8 cellular contexts compared by ENCODE assay signal in the genomic region with DNA sequence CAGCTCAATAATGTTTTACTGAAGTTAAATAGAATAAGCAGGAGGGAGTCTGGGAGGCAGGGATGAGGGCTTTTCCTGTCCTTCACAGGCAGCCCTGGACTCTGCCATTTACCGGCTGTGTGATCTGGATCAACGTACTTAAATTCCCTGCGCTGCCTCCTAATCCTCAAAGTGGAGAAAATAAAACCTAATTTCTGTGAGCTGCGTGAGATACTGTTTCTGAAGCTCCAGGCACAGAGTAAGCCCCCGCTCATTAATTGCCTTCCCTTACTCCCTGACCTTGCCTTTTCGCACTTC. TPM values are rescaled to one million over a fixed set of nuclear protein-coding genes. Genes with fewer than 3 reads are reported as not detected.
DNase-seq lines count a peak whose midpoint lies in the region; ATAC-seq, FAIRE-seq and TF ChIP-seq lines count a peak whose summit lies in the region.

No MANE protein-coding gene starts in this region.

- no peak for TF ChIP-seq CTCF in HEK293 (tag by site-specific recombination; IDR thresholded peaks at IDR 0.05)
- TF ChIP-seq CTCF in activated CD8-positive, alpha-beta T cell treated with anti-CD3 and anti-CD28 coated beads for 36 hours (IDR thresholded peaks at IDR 0.05): no peak

- H3K9ac ChIP-seq in iPS-18a (ENCODE audit: low read length): no peak overlapping the region

- CTCF ChIA-PET in HEK293 (lab: Yijun Ruan, JAX): interaction anchor here (0.6 to 1.5 kb wide), 2 partner anchors 10 to 312 kb away, joined by 3 to 4 read pairs; no protein-coding TSS in a partner anchor
- CTCF ChIA-PET in activated CD8-positive, alpha-beta T cell treated with anti-CD3 and anti-CD28 coated beads for 36 hours (lab: Charles Lee): interaction anchor here (1.0 kb wide), 1 partner anchor 37 kb away, joined by 3 read pairs; no protein-coding TSS in a partner anchor

- no peak for DNase-seq in activated CD8-positive, alpha-beta T cell treated with anti-CD3 and anti-CD28 coated beads for 36 hours
- DNase-seq in small intestine (no peak), NCI-H1436 treated with DMSO at 0.1 percent for 48 hours (lab: John Stamatoyannopoulos, UW) (no peak)
- DNase-seq in activated CD4-positive, alpha-beta T cell treated with anti-CD3 and anti-CD28 coated beads for 4 hours: no peak

- peaks cover 6% of the 10 kb centered on the region for H3K36me3 Mint-ChIP-seq in activated CD8-positive, alpha-beta T cell treated with anti-CD3 and anti-CD28 coated beads for 36 hours (ENCODE audit: low read depth)

- H3K4me1 ChIP-seq in HEK293 (ENCODE audit: control insufficient read depth, insufficient read depth, low read length) (peaks cover 11% of the 10 kb centered on the region), iPS-18a (ENCODE audit: control insufficient read depth, low read depth, low read length) (peaks cover 21% of the 10 kb centered on the region), small intestine (ENCODE audit: control insufficient read depth in 2 of 2, insufficient read depth in 1 of 2, low read depth in 1 of 2, low read length in 1 of 2) (peaks cover 0 to 2% of the 10 kb centered on the region in 2 donors)

- no peak overlapping the region for H3K27ac ChIP-seq in HEK293 (ENCODE audit: extremely low read depth, low read depth, low read length)
- H3K27ac ChIP-seq in iPS-18a (ENCODE audit: low read length): no peak overlapping the region
- H3K27ac ChIP-seq in skin epidermis: peak overlapping the region in 10 of 21 experiments; percentile 53 to 89 (median 74)
- no peak overlapping the region for H3K27ac ChIP-seq in small intestine (ENCODE audit: low read depth in 1 of 2, low read length in 1 of 2)

- H3K27ac Mint-ChIP-seq in activated CD8-positive, alpha-beta T cell treated with anti-CD3 and anti-CD28 coated beads for 36 hours: peak overlapping the region; percentile 35

- H3K27me3 ChIP-seq in iPS-18a (ENCODE audit: control insufficient read depth, insufficient read depth, low read length) (peaks cover 18% of the 10 kb centered on the region), small intestine (ENCODE audit: control insufficient read depth in 2 of 2, insufficient read depth in 2 of 2, low read length in 2 of 2) (no peaks in the 10 kb centered on the region)

- 6 to 31% (median 27%) methylated on average over 6 of the region's 6 CpGs for WGBS in small intestine, 3 donors

- H3K4me1 Mint-ChIP-seq in activated CD8-positive, alpha-beta T cell treated with anti-CD3 and anti-CD28 coated beads for 36 hours (ENCODE audit: low read depth): peaks cover 30% of the 10 kb centered on the region

- no peak overlapping the region for H3K4me3 ChIP-seq in HEK293 (ENCODE audit: low read depth, low read length)
- H3K4me3 ChIP-seq in iPS-18a (ENCODE audit: low read length): peak overlapping the region; percentile 77
- H3K4me3 ChIP-seq in skin epidermis: peak overlapping the region; percentile 56 to 80 (median 66)
- peak overlapping the region in 1 of 2 donors; percentile 83 for H3K4me3 ChIP-seq in small intestine (ENCODE audit: low read depth in 1 of 2, low read length in 2 of 2)

- FAIRE-seq in small intestine (lab: Jason Lieb, UNC): no peak

- H3K9me3 ChIP-seq in HEK293 (ENCODE audit: control insufficient read depth, insufficient read depth, low read depth, low read length) (no peaks in the 10 kb centered on the region), iPS-18a (ENCODE audit: control insufficient read depth, low read depth, low read length) (no peaks in the 10 kb centered on the region), small intestine (ENCODE audit: control insufficient read depth, low read depth) (no peaks in the 10 kb centered on the region)

- no peak for ATAC-seq in activated CD8-positive, alpha-beta T cell treated with anti-CD3 and anti-CD28 coated beads for 36 hours
- no peak for ATAC-seq in GM21619 (IDR thresholded peaks at IDR 0.05; ENCODE audit: unreplicated experiment)

- peak overlapping the region; percentile 81 for H3K4me3 Mint-ChIP-seq in activated CD8-positive, alpha-beta T cell treated with anti-CD3 and anti-CD28 coated beads for 36 hours

- no peaks in the 10 kb centered on the region for H3K9me3 Mint-ChIP-seq in activated CD8-positive, alpha-beta T cell treated with anti-CD3 and anti-CD28 coated beads for 36 hours

- no peaks in the 10 kb centered on the region for H3K27me3 Mint-ChIP-seq in activated CD8-positive, alpha-beta T cell treated with anti-CD3 and anti-CD28 coated beads for 36 hours

- intact Hi-C loops in activated CD8-positive, alpha-beta T cell treated with anti-CD3 and anti-CD28 coated beads for 36 hours (cut with micrococcal nuclease): no loop called here

- H3K36me3 ChIP-seq in HEK293 (ENCODE audit: control insufficient read depth in 2 of 2, insufficient read depth in 1 of 2, low read length in 2 of 2): no peaks in the 10 kb centered on the region
- no peaks in the 10 kb centered on the region for H3K36me3 ChIP-seq in iPS-18a (ENCODE audit: control insufficient read depth, low read depth, low read length)
- H3K36me3 ChIP-seq in small intestine (ENCODE audit: control insufficient read depth in 2 of 2, insufficient read depth in 2 of 2, low read length in 2 of 2): no peaks in the 10 kb centered on the region

- POLR2A ChIA-PET in HEK293 (lab: Yijun Ruan, JAX): interaction anchor here (0.6 to 1.7 kb wide), 5 partner anchors 9 to 813 kb away, joined by 3 to 17 read pairs (median 4); no protein-coding TSS in a partner anchor
- POLR2A ChIA-PET in activated CD8-positive, alpha-beta T cell treated with anti-CD3 and anti-CD28 coated beads for 36 hours (lab: Charles Lee): interaction anchor here (0.5 to 1.9 kb wide), 6 partner anchors 10 to 684 kb away, joined by 3 to 16 read pairs (median 4); partner anchors contain the start of gene MIX23

TF ChIP-seq in HEK293, 187 proteins besides CTCF, POLR2A, EP300 and RAD21 (continues in another document):
- TF ChIP-seq KLF9 (tag by site-specific recombination; IDR thresholded peaks at IDR 0.05; ENCODE audit: low read depth) (no peak), ATF2 (tag by site-specific recombination; IDR thresholded peaks at IDR 0.05; ENCODE audit: low read depth) (no peak), ZNF792 (tag by site-specific recombination; IDR thresholded peaks at IDR 0.05) (no peak), ZBTB44 (tag by site-specific recombination; IDR thresholded peaks at IDR 0.05) (no peak), ZBTB17 (tag by site-specific recombination; IDR thresholded peaks at IDR 0.05) (0 out of 2 replicates have a peak, but pooled peaks have one; percentile 78), PRDM10 (tag by site-specific recombination; IDR thresholded peaks at IDR 0.05) (peak; percentile 90), ZBTB8A (tag by site-specific recombination; IDR thresholded peaks at IDR 0.05) (no peak)

RNA-seq across cellular contexts. Expression of gene PDIA5, which starts 0.3 kb away (rescaled TPM):
- total RNA-seq in activated CD8-positive, alpha-beta T cell treated with anti-CD3 and anti-CD28 coated beads for 36 hours: 10 to 100 TPM; 17.9 to 19.0 TPM
- polyA plus RNA-seq in small intestine: 10 to 100 TPM in 1 of 3 donors, 1 to 10 TPM in 2; 4.6 to 27.7 (median 4.7) TPM

RNA-seq across cellular contexts. Expression of gene SEMA5B, which starts 39.0 kb away (rescaled TPM):
- total RNA-seq in activated CD8-positive, alpha-beta T cell treated with anti-CD3 and anti-CD28 coated beads for 36 hours: not detected
- 1 to 10 TPM in 1 of 3 donors, under 1 TPM in 1, not detected in 1; 0.75 to 1.9 TPM for polyA plus RNA-seq in small intestine
